In genomic region chr1:73813726-73814125, GRCh38 we compare ENCODE assay signal across 26 cellular contexts.
DNase-seq lines count a peak whose midpoint lies in the region; ATAC-seq and TF ChIP-seq lines count a peak whose summit lies in the region.
"Had no signal": no experiment of that assay in that cellular context is flagged by ENCODE, and none has a peak within 500 bp of the region (broad histone marks: within the 10 kb centered on the region; RNA-seq: fewer than 3 reads in every experiment).

No MANE protein-coding gene starts in this region.

- no peak overlapping the region for H3K27ac ChIP-seq in SK-N-SH (ENCODE audit: low read depth in 2 of 2, low read length in 1 of 2)
- no peak overlapping the region for H3K27ac ChIP-seq in VCaP
- H3K27ac ChIP-seq: heart left ventricle, spleen, uterus had no signal

- no peak overlapping the region for H3K4me3 Mint-ChIP-seq in stimulated activated naive CD8-positive, alpha-beta T cell treated with anti-CD3 and anti-CD28 coated beads, Interleukin-15, amount 100 ng/mL, for 72 hours
- H3K4me3 Mint-ChIP-seq: activated naive CD8-positive, alpha-beta T cell treated with anti-CD3 and anti-CD28 coated beads, Interleukin-2, amount 10 ng/mL, durations not matched to agents 7 days and 5 days; activated T-helper 17 cell treated with anti-CD3 and anti-CD28 coated beads, Interleukin-2, amount 50 U/mL, for 72 hours; effector memory CD8-positive, alpha-beta T cell; IgD-negative memory B cell; immature natural killer cell had no signal

- DNase-seq in SK-N-SH, result no peak
- DNase-seq in NCI-H510A (lab: John Stamatoyannopoulos, UW), result peak; percentile 8
- no peak for DNase-seq in stimulated activated naive CD8-positive, alpha-beta T cell treated with anti-CD3 and anti-CD28 coated beads, Interleukin-15, amount 100 ng/mL, for 72 hours
- no peak for DNase-seq in activated effector memory CD4-positive, alpha-beta T cell treated with anti-CD3 and anti-CD28 coated beads, Interleukin-2, amount 50 U/mL, for 16 hours
- DNase-seq: activated CD4-positive, alpha-beta T cell treated with anti-CD3 and anti-CD28 coated beads for 4 hours; activated naive CD8-positive, alpha-beta T cell treated with anti-CD3 and anti-CD28 coated beads, Interleukin-2, amount 10 ng/mL, durations not matched to agents 7 days and 5 days; effector memory CD8-positive, alpha-beta T cell; GDM1; H7; heart left ventricle; immature natural killer cell; MM.1S; NCI-H2107; occipital lobe; retina; spleen; stimulated activated CD8-positive, alpha-beta memory T cell treated with anti-CD3 and anti-CD28 coated beads, Interleukin-4, amount 100 ng/mL, for 48 hours; SW 1271; uterus had no signal

- no peak for TF ChIP-seq EP300 in SK-N-SH (IDR thresholded peaks at IDR 0.05; ENCODE audit: borderline replicate concordance in 1 of 2, low read depth in 1 of 2, low read length in 1 of 2)

- no peaks in the 10 kb centered on the region for H4K20me1 ChIP-seq in SK-N-SH (ENCODE audit: insufficient read depth)

- no peak overlapping the region for H3K9ac ChIP-seq in SK-N-SH

- no peaks in the 10 kb centered on the region for H3K79me2 ChIP-seq in SK-N-SH (ENCODE audit: insufficient read depth)

- no peaks in the 10 kb centered on the region for H3F3A ChIP-seq in SK-N-SH (replicated peaks; ENCODE audit: insufficient read depth)

- TF ChIP-seq CTCF in SK-N-SH (IDR thresholded peaks at IDR 0.05) (no peak), VCaP (conservative IDR thresholded peaks at IDR 0.05) (peak; percentile 17; the same call in 1 of the 2 replicates)

- WGBS in SK-N-SH (ENCODE audit: low lambda C conversion rate), result 10% methylated on average over 2 of the region's 2 CpGs

- H3K4me3 ChIP-seq in SK-N-SH (ENCODE audit: low read depth in 2 of 2, low read length in 1 of 2), result no peak overlapping the region
- H3K4me3 ChIP-seq: GM12878, heart left ventricle, spleen, uterus had no signal

- no peaks in the 10 kb centered on the region for H3K4me1 Mint-ChIP-seq in stimulated activated naive CD8-positive, alpha-beta T cell treated with anti-CD3 and anti-CD28 coated beads, Interleukin-15, amount 100 ng/mL, for 72 hours
- H3K4me1 Mint-ChIP-seq: activated naive CD8-positive, alpha-beta T cell treated with anti-CD3 and anti-CD28 coated beads, Interleukin-2, amount 10 ng/mL, durations not matched to agents 7 days and 5 days; activated T-helper 17 cell treated with anti-CD3 and anti-CD28 coated beads, Interleukin-2, amount 50 U/mL, for 72 hours; IgD-negative memory B cell; immature natural killer cell had no signal

- H3K27ac Mint-ChIP-seq in stimulated activated naive CD8-positive, alpha-beta T cell treated with anti-CD3 and anti-CD28 coated beads, Interleukin-15, amount 100 ng/mL, for 72 hours, result no peak overlapping the region
- H3K27ac Mint-ChIP-seq: activated naive CD8-positive, alpha-beta T cell treated with anti-CD3 and anti-CD28 coated beads, Interleukin-2, amount 10 ng/mL, durations not matched to agents 7 days and 5 days; activated T-helper 17 cell treated with anti-CD3 and anti-CD28 coated beads, Interleukin-2, amount 50 U/mL, for 72 hours; effector memory CD8-positive, alpha-beta T cell; IgD-negative memory B cell; immature natural killer cell had no signal

- H3K27me3 ChIP-seq in SK-N-SH (ENCODE audit: insufficient read depth), result no peaks in the 10 kb centered on the region
- H3K27me3 ChIP-seq: heart left ventricle, spleen, uterus had no signal

- H3K9me3 ChIP-seq in SK-N-SH, result no peaks in the 10 kb centered on the region
- H3K9me3 ChIP-seq: uterus had no signal

- H3K4me2 ChIP-seq in SK-N-SH, result no peak overlapping the region

- peak; percentile 47 for TF ChIP-seq RAD21 in SK-N-SH (IDR thresholded peaks at IDR 0.05; ENCODE audit: low read length)

- H3K36me3 ChIP-seq in SK-N-SH (replicated peaks in 1 of 2; ENCODE audit: control insufficient read depth in 1 of 2, insufficient read depth in 2 of 2, low read length in 1 of 2), result no peaks in the 10 kb centered on the region
- H3K36me3 ChIP-seq: heart left ventricle, spleen, uterus had no signal

- POLR2A ChIA-PET in SK-N-SH (lab: Yijun Ruan, JAX), result no interaction called here

- H3K9me2 ChIP-seq in SK-N-SH, result no peaks in the 10 kb centered on the region

- H3K27me3 Mint-ChIP-seq in stimulated activated naive CD8-positive, alpha-beta T cell treated with anti-CD3 and anti-CD28 coated beads, Interleukin-15, amount 100 ng/mL, for 72 hours, result no peaks in the 10 kb centered on the region
- H3K27me3 Mint-ChIP-seq: activated T-helper 17 cell treated with anti-CD3 and anti-CD28 coated beads, Interleukin-2, amount 50 U/mL, for 72 hours; effector memory CD8-positive, alpha-beta T cell had no signal

- H3K4me1 ChIP-seq in SK-N-SH (ENCODE audit: control insufficient read depth in 1 of 2, insufficient read depth in 2 of 2, low read depth in 1 of 2, low read length in 1 of 2), result no peaks in the 10 kb centered on the region
- H3K4me1 ChIP-seq: heart left ventricle, spleen, uterus had no signal

- no peak for ATAC-seq in SK-N-SH treated with all-trans-retinoic acid at 6 μM for 48 hours
- no peak for ATAC-seq in HG02973 (IDR thresholded peaks at IDR 0.05; ENCODE audit: unreplicated experiment)
- no peak for ATAC-seq in stimulated activated naive CD8-positive, alpha-beta T cell treated with anti-CD3 and anti-CD28 coated beads, Interleukin-15, amount 100 ng/mL, for 72 hours
- no peak for ATAC-seq in GM21526 (IDR thresholded peaks at IDR 0.05; ENCODE audit: low FRiP score, unreplicated experiment)
- ATAC-seq: activated T-helper 17 cell treated with anti-CD3 and anti-CD28 coated beads, Interleukin-2, amount 50 U/mL, for 72 hours; effector memory CD8-positive, alpha-beta T cell; GM12878; heart left ventricle had no signal

- no peak overlapping the region for H2AFZ ChIP-seq in SK-N-SH (ENCODE audit: low read depth)

- H3K9me3 Mint-ChIP-seq in stimulated activated naive CD8-positive, alpha-beta T cell treated with anti-CD3 and anti-CD28 coated beads, Interleukin-15, amount 100 ng/mL, for 72 hours, result peaks cover 0 to 14% of the 10 kb centered on the region in 2 donors

- CTCF ChIA-PET in SK-N-SH (lab: Yijun Ruan, JAX), result interaction anchor here (0.9 to 1.4 kb wide), 7 partner anchors 8 to 179 kb away, joined by 3 to 4 read pairs (median 3); no protein-coding TSS in a partner anchor

TF ChIP-seq in SK-N-SH, 30 proteins besides CTCF, POLR2A, EP300 and RAD21 (continues in another document):
- TF ChIP-seq GABPA (IDR thresholded peaks at IDR 0.05; ENCODE audit: low read depth) (no peak), PBX3 (IDR thresholded peaks at IDR 0.05) (no peak), SIN3A (IDR thresholded peaks at IDR 0.05; ENCODE audit: borderline replicate concordance, low read depth, low read length) (no peak), SMC3 (IDR thresholded peaks at IDR 0.05; ENCODE audit: low read depth, low read length) (no peak), GATA2 (CRISPR knock-in tag; IDR thresholded peaks at IDR 0.05) (no peak)
- TF ChIP-seq, protein P1, sequence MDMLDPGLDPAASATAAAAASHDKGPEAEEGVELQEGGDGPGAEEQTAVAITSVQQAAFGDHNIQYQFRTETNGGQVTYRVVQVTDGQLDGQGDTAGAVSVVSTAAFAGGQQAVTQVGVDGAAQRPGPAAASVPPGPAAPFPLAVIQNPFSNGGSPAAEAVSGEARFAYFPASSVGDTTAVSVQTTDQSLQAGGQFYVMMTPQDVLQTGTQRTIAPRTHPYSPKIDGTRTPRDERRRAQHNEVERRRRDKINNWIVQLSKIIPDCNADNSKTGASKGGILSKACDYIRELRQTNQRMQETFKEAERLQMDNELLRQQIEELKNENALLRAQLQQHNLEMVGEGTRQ (IDR thresholded peaks at IDR 0.05; ENCODE audit: borderline replicate concordance, low read depth, low read length), result no peak

TF ChIP-seq in SK-N-SH treated with all-trans-retinoic acid at 6 μM for 48 hours, 23 proteins besides CTCF, POLR2A, EP300 and RAD21 (continues in another document):
- TF ChIP-seq OSR1 (CRISPR knock-in tag; IDR thresholded peaks at IDR 0.05) (no peak), ZNF565 (CRISPR knock-in tag; conservative IDR thresholded peaks at IDR 0.05; ENCODE audit: low read depth) (no peak), TSHZ2 (CRISPR knock-in tag; IDR thresholded peaks at IDR 0.05) (no peak)
- TF ChIP-seq, protein P2, sequence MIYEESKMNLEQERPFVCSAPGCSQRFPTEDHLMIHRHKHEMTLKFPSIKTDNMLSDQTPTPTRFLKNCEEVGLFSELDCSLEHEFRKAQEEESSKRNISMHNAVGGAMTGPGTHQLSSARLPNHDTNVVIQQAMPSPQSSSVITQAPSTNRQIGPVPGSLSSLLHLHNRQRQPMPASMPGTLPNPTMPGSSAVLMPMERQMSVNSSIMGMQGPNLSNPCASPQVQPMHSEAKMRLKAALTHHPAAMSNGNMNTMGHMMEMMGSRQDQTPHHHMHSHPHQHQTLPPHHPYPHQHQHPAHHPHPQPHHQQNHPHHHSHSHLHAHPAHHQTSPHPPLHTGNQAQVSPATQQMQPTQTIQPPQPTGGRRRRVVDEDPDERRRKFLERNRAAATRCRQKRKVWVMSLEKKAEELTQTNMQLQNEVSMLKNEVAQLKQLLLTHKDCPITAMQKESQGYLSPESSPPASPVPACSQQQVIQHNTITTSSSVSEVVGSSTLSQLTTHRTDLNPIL (CRISPR knock-in tag; IDR thresholded peaks at IDR 0.05; ENCODE audit: low read depth), result no peak
